ENCODE assay signal across 8 cellular contexts in genomic region chr9:27572918-27573698, GRCh38. TPM values are rescaled to one million over a fixed set of nuclear protein-coding genes. Genes with fewer than 3 reads are reported as not detected.
DNase-seq lines count a peak whose midpoint lies in the region; ATAC-seq and TF ChIP-seq lines count a peak whose summit lies in the region.

A gene with protein sequence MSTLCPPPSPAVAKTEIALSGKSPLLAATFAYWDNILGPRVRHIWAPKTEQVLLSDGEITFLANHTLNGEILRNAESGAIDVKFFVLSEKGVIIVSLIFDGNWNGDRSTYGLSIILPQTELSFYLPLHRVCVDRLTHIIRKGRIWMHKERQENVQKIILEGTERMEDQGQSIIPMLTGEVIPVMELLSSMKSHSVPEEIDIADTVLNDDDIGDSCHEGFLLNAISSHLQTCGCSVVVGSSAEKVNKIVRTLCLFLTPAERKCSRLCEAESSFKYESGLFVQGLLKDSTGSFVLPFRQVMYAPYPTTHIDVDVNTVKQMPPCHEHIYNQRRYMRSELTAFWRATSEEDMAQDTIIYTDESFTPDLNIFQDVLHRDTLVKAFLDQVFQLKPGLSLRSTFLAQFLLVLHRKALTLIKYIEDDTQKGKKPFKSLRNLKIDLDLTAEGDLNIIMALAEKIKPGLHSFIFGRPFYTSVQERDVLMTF (minus strand): TSS chr9:27573481. CDS start chr9:27567120, 6,361 bp downstream.

- CTCF ChIA-PET in OCI-LY7 (lab: Charles Lee; ENCODE audit: unreplicated experiment), result no interaction called here

- H3K4me3 ChIP-seq in BLaER1 treated with 17β-estradiol and CSF1 and Interleukin-3, amounts not matched to agents 10 nM and 100 nM, result peak within 1 kb of the TSS; percentile 77 to 91 (median 88)
- peak within 1 kb of the TSS; percentile 72 for H3K4me3 ChIP-seq in OCI-LY7 (ENCODE audit: low read depth, low read length, poor library complexity, severe bottlenecking)
- peak within 1 kb of the TSS; percentile 94 for H3K4me3 ChIP-seq in thoracic aorta

- peak within 1 kb of the TSS; percentile 91 to 100 (median 95) for H3K9ac ChIP-seq in BLaER1 treated with 17β-estradiol and CSF1 and Interleukin-3, amounts not matched to agents 10 nM and 100 nM

- no peaks in the 10 kb centered on the region for H4K20me1 ChIP-seq in BLaER1 treated with 17β-estradiol and CSF1 and Interleukin-3, amounts not matched to agents 10 nM and 100 nM
- H4K20me1 ChIP-seq in OCI-LY7 (ENCODE audit: insufficient read depth, low read length), result no peaks in the 10 kb centered on the region

- H3K27ac ChIP-seq in BLaER1 treated with 17β-estradiol and CSF1 and Interleukin-3, amounts not matched to agents 10 nM and 100 nM, result peak within 1 kb of the TSS; percentile 91 to 100 (median 95)
- H3K27ac ChIP-seq in OCI-LY7 (ENCODE audit: low read depth, low read length, poor library complexity, severe bottlenecking) (peak within 1 kb of the TSS; percentile 79), thoracic aorta (peak within 1 kb of the TSS; percentile 97 to 98)

- H3K79me2 ChIP-seq in OCI-LY7 (ENCODE audit: insufficient read depth, low read depth, low read length), result no peaks in the 10 kb centered on the region

- H3K4me1 ChIP-seq in BLaER1 treated with 17β-estradiol and CSF1 and Interleukin-3, amounts not matched to agents 10 nM and 100 nM, result peaks cover 15 to 35% (median 21%) of the 10 kb centered on the region in 10 experiments; a peak in 19 of 20 replicates
- H3K4me1 ChIP-seq in OCI-LY7 (ENCODE audit: insufficient read depth, low read length, poor library complexity, severe bottlenecking), result peaks cover 13% of the 10 kb centered on the region
- peaks cover 4 to 14% of the 10 kb centered on the region in 2 donors for H3K4me1 ChIP-seq in thoracic aorta (ENCODE audit: control insufficient read depth in 1 of 2, low read depth in 2 of 2)

- H3K27me3 ChIP-seq in BLaER1 treated with 17β-estradiol and CSF1 and Interleukin-3, amounts not matched to agents 10 nM and 100 nM, result no peaks in the 10 kb centered on the region
- H3K27me3 ChIP-seq in thoracic aorta (replicated peaks; ENCODE audit: insufficient read depth), result no peaks in the 10 kb centered on the region

- peak; percentile 57 for ATAC-seq in HG03139 (IDR thresholded peaks at IDR 0.05; ENCODE audit: unreplicated experiment)
- peak; percentile 94 for ATAC-seq in omental fat pad (ENCODE audit: low FRiP score)
- peak; percentile 83 for ATAC-seq in thoracic aorta (ENCODE audit: insufficient number of reproducible peaks, low FRiP score, low read depth)

- TF ChIP-seq POLR2A in GM18951 (IDR thresholded peaks at IDR 0.05; ENCODE audit: extremely low read depth, insufficient read depth, insufficient read length), result peak; percentile 68

- intact Hi-C loops in OCI-LY7 (cut with micrococcal nuclease; ENCODE audit: unreplicated experiment), result loop anchor here (1.0 to 2.0 kb wide), 2 partner anchors 14 to 626 kb away; partner anchors contain the start of gene PLAA

- no TSS peak for BruUV-seq in OCI-LY7 (replicated peaks; lab: Mats Ljungman, UMichigan)

- H3K9me3 ChIP-seq in BLaER1 treated with 17β-estradiol and CSF1 and Interleukin-3, amounts not matched to agents 10 nM and 100 nM (replicated peaks in 1 of 11), result peaks cover 2 to 27% (median 8%) of the 10 kb centered on the region in 11 experiments
- H3K9me3 ChIP-seq in OCI-LY7 (ENCODE audit: low read length) (peaks cover 13% of the 10 kb centered on the region), thoracic aorta (no peaks in the 10 kb centered on the region)

- H3K36me3 ChIP-seq in BLaER1 treated with 17β-estradiol and CSF1 and Interleukin-3, amounts not matched to agents 10 nM and 100 nM, result no peaks in the 10 kb centered on the region
- H3K36me3 ChIP-seq in OCI-LY7 (ENCODE audit: insufficient read depth, low read length) (no peaks in the 10 kb centered on the region), thoracic aorta (no peaks in the 10 kb centered on the region)

- TF ChIP-seq CTCF in OCI-LY7 (conservative IDR thresholded peaks at IDR 0.05; ENCODE audit: low read length) (no peak), omental fat pad (IDR thresholded peaks at IDR 0.05) (no peak), thoracic aorta (IDR thresholded peaks at IDR 0.05) (no peak)

- POLR2A ChIA-PET in OCI-LY7 (lab: Charles Lee), result interaction anchor here (0.9 to 1.6 kb wide), 3 partner anchors 10 to 14 kb away, joined by 3 to 4 read pairs (median 3); no protein-coding TSS in a partner anchor

- no peaks in the 10 kb centered on the region for H3K9me2 ChIP-seq in OCI-LY7 (ENCODE audit: insufficient read depth, low read length)

- in situ Hi-C loops in GM18951 (cut with MboI; ENCODE audit: low sequenced_read_pairs, unreplicated experiment), result no loop called here

- H3K4me2 ChIP-seq in BLaER1 treated with 17β-estradiol and CSF1 and Interleukin-3, amounts not matched to agents 10 nM and 100 nM, result peak within 1 kb of the TSS; percentile 79 to 94 (median 89)
- H3K4me2 ChIP-seq in OCI-LY7 (ENCODE audit: low read length), result peak within 1 kb of the TSS; percentile 85

- peak within 1 kb of the TSS; percentile 90 for H2AFZ ChIP-seq in OCI-LY7 (ENCODE audit: low read length)

- DNase-seq in OCI-LY7 (ENCODE audit: low spot score) (peak; percentile 80), fibroblast of the conjunctiva (ENCODE audit: low read depth) (peak; percentile 12), omental fat pad (ENCODE audit: low spot score) (peak; percentile 52), thoracic aorta (ENCODE audit: low spot score) (peak; percentile 17)
- DNase-seq in activated T-helper 1 cell treated with anti-CD3 and anti-CD28 coated beads, Interleukin-2, amount 50 U/mL, for 16 hours (ENCODE audit: low read depth in 1 of 2, low spot score in 1 of 2), result peak; percentile 76 to 85

RNA-seq across cellular contexts. Expression of the gene that starts here (rescaled TPM):
- total RNA-seq in OCI-LY7 (2014; rRNA removed; shearing (Covaris generic)), result 9.8 and 12.3 TPM in 2 replicates
- total RNA-seq in OCI-LY7 (2022), result 15.8 and 16.4 TPM in 2 replicates
- 10 to 100 TPM; 28.6 to 48.6 (median 31.2) TPM for total RNA-seq in omental fat pad
- 10 to 100 TPM; 19.4 to 25.6 TPM for total RNA-seq in thoracic aorta

Comparison
In these comparisons a context has a peak if more than half of its experiments do, and no peak if none do; other contexts are left out.
1. Peak in every context shown above with its lines: DNase-seq, ATAC-seq, H3K4me3 ChIP-seq and H3K27ac ChIP-seq.
2. DNase-seq: peak in every context shown above with its lines; median percentile 80 in activated T-helper 1 cell treated with anti-CD3 and anti-CD28 coated beads, Interleukin-2, amount 50 U/mL, for 16 hours; 80 in OCI-LY7; 52 in omental fat pad; 17 in thoracic aorta; 12 in fibroblast of the conjunctiva.